In the genomic region with DNA sequence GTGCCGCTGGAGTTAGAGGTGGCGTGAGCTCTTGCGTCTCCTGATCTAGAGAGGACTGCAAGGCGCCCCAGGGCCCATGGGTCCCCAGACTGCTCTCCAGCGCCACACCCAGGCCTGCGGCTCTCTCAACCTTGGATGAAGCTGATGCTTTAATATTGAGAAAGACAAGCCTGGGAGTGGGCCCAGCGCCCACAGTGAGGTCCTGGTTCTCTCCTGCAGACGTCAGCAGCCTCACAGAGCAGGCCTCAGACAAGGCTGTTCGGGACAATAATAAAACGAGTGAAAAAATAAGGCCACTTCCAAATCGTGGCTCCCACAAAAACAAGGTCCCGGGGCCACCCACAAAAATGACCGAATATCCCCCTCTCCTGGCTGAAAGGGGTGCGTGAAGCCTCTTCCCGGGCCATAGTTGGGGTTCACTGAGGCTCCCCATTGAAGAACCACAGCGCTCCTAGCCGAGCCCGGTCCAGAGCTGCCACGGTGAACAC, we compare ENCODE assay signal across 13 cellular contexts. TPM values are rescaled to one million over a fixed set of nuclear protein-coding genes. Genes with fewer than 3 reads are reported as not detected.
DNase-seq lines count a peak whose midpoint lies in the region; ATAC-seq and TF ChIP-seq lines count a peak whose summit lies in the region.
"Had no signal": no experiment of that assay in that cellular context is flagged by ENCODE, and none has a peak within 500 bp of the region (broad histone marks: within the 10 kb centered on the region; RNA-seq: fewer than 3 reads in every experiment).

No MANE protein-coding gene starts in this region.

- H3K9me3 ChIP-seq in smooth muscle cell (replicated peaks; ENCODE audit: low read depth) = no peaks in the 10 kb centered on the region

- H3K27ac Mint-ChIP-seq in glutamatergic neuron (ENCODE audit: unreplicated experiment) = no peak overlapping the region
- H3K27ac Mint-ChIP-seq: dendritic cell treated with granulocyte-macrophage colony-stimulating factor and Interleukin-4, amounts not matched to agents 40 ng/mL and 50 ng/mL, for 4 days had no signal

- peaks cover 8% of the 10 kb centered on the region for H3K4me1 ChIP-seq in smooth muscle cell (ENCODE audit: low read depth)

- H3K27ac ChIP-seq in smooth muscle cell (ENCODE audit: low read depth) = no peak overlapping the region

- H3K4me3 Mint-ChIP-seq in glutamatergic neuron (ENCODE audit: unreplicated experiment) = no peak overlapping the region
- H3K4me3 Mint-ChIP-seq: dendritic cell treated with granulocyte-macrophage colony-stimulating factor and Interleukin-4, amounts not matched to agents 40 ng/mL and 50 ng/mL, for 4 days had no signal

- no peaks in the 10 kb centered on the region for H3F3A ChIP-seq in smooth muscle cell (ENCODE audit: low read depth)

- H3K9ac ChIP-seq in smooth muscle cell (ENCODE audit: low read depth) = no peak overlapping the region

- ATAC-seq in HG03520 (IDR thresholded peaks at IDR 0.05; ENCODE audit: unreplicated experiment) (no peak), GM18868 (IDR thresholded peaks at IDR 0.05; ENCODE audit: unreplicated experiment) (no peak)

- 90% methylated on average over 19 of the region's 19 CpGs for WGBS in smooth muscle cell (ENCODE audit: low lambda C conversion rate)

- H3K36me3 Mint-ChIP-seq in glutamatergic neuron (ENCODE audit: unreplicated experiment) = no peaks in the 10 kb centered on the region

- no peaks in the 10 kb centered on the region for H3K27me3 ChIP-seq in smooth muscle cell (ENCODE audit: low read depth)

- H3K79me2 ChIP-seq in smooth muscle cell (ENCODE audit: low read depth) = no peaks in the 10 kb centered on the region

- no peaks in the 10 kb centered on the region for H3K9me3 Mint-ChIP-seq in glutamatergic neuron (ENCODE audit: unreplicated experiment)
- H3K9me3 Mint-ChIP-seq: dendritic cell treated with granulocyte-macrophage colony-stimulating factor and Interleukin-4, amounts not matched to agents 40 ng/mL and 50 ng/mL, for 4 days had no signal

- no peaks in the 10 kb centered on the region for H3K27me3 Mint-ChIP-seq in glutamatergic neuron (ENCODE audit: unreplicated experiment)

- no peak overlapping the region for H3K4me3 ChIP-seq in smooth muscle cell

- TF ChIP-seq CTCF in AG09319 (IDR thresholded peaks at IDR 0.05; ENCODE audit: low read depth, low read length) = peak; percentile 4; the same call in 1 of the 2 replicates
- TF ChIP-seq CTCF in GM12874 (IDR thresholded peaks at IDR 0.05; ENCODE audit: insufficient read depth, low read depth, low read length) = 0 out of 2 replicates have a peak, but pooled peaks have one; percentile 5
- TF ChIP-seq CTCF in glutamatergic neuron (IDR thresholded peaks at IDR 0.05; ENCODE audit: partially characterized antibody, unreplicated experiment) = no peak
- no peak for TF ChIP-seq CTCF in smooth muscle cell (IDR thresholded peaks at IDR 0.05; ENCODE audit: borderline replicate concordance, insufficient read depth, poor library complexity, severe bottlenecking)

- no peak overlapping the region for H3K4me2 ChIP-seq in smooth muscle cell

- no peak overlapping the region for H2AFZ ChIP-seq in smooth muscle cell (ENCODE audit: low read depth)

- H4K20me1 ChIP-seq in smooth muscle cell (ENCODE audit: low read depth) = no peaks in the 10 kb centered on the region

- no peaks in the 10 kb centered on the region for H3K36me3 ChIP-seq in smooth muscle cell (ENCODE audit: low read depth)

- DNase-seq in AG09319 (ENCODE audit: extremely low read depth, low read depth) (no peak), SK-MEL-5 (ENCODE audit: low read depth, low spot score) (peak; percentile 13), glutamatergic neuron (peak; percentile 11), AG20443 (ENCODE audit: low spot score) (no peak), smooth muscle cell (lab: John Stamatoyannopoulos, UW; ENCODE audit: unreplicated experiment) (no peak)
- DNase-seq: activated T-cell treated with anti-CD3 and anti-CD28 coated beads for 4 hours, DMS53, retina had no signal

- in situ Hi-C loops in SK-MEL-5 (cut with HindIII; ENCODE audit: low pct_unique_long_range_greater_than_20kb, low sequenced_read_pairs) = no loop called here

- peaks cover 3% of the 10 kb centered on the region for H3K4me1 Mint-ChIP-seq in glutamatergic neuron (ENCODE audit: low read depth, unreplicated experiment)

RNA-seq across cellular contexts. Expression of gene DNMT3L, which starts 6.0 kb away (rescaled TPM):
- not detected in 2 replicates for total RNA-seq in SK-MEL-5 (2014; rRNA removed; shearing (Covaris generic))
- polyA plus RNA-seq in SK-MEL-5 (2015; cell fraction: cytosol; rRNA removed) = not detected in 2 replicates
- polyA plus RNA-seq in SK-MEL-5 (2015; cell fraction: nucleus; rRNA removed) = not detected in 2 replicates
- total RNA-seq in glutamatergic neuron (ENCODE audit: unreplicated experiment) (not detected), smooth muscle cell (not detected in 2 replicates)
- not detected in 2 replicates for polyA plus RNA-seq in smooth muscle cell
- total RNA-seq: HT1080 had no signal

RNA-seq across cellular contexts. Expression of gene AIRE, which starts 18.0 kb away (rescaled TPM):
- total RNA-seq in SK-MEL-5 (2014; rRNA removed; shearing (Covaris generic)) = not detected in 2 replicates
- polyA plus RNA-seq in SK-MEL-5 (2015; cell fraction: cytosol; rRNA removed) = not detected in 2 replicates
- polyA plus RNA-seq in SK-MEL-5 (2015; cell fraction: nucleus; rRNA removed) = not detected in 2 replicates
- total RNA-seq in glutamatergic neuron (ENCODE audit: unreplicated experiment) (not detected), smooth muscle cell (0.27 and 0.76 TPM in 2 replicates)
- polyA plus RNA-seq in smooth muscle cell = 1.1 TPM in 1 of 2 replicates, not detected in the other
- total RNA-seq: HT1080 had no signal

RNA-seq across cellular contexts. Expression of gene ICOSLG, which starts 27.0 kb away (rescaled TPM):
- 0.05 and 0.29 TPM in 2 replicates for total RNA-seq in SK-MEL-5 (2014; rRNA removed; shearing (Covaris generic))
- 0.43 and 2.6 TPM in 2 replicates for polyA plus RNA-seq in SK-MEL-5 (2015; cell fraction: cytosol; rRNA removed)
- polyA plus RNA-seq in SK-MEL-5 (2015; cell fraction: nucleus; rRNA removed) = 1.5 and 2.7 TPM in 2 replicates
- total RNA-seq in glutamatergic neuron (ENCODE audit: unreplicated experiment) = 0.37 TPM
- 0.76 and 1.0 TPM in 2 replicates for total RNA-seq in smooth muscle cell
- 0.73 and 1.3 TPM in 2 replicates for polyA plus RNA-seq in smooth muscle cell

RNA-seq across cellular contexts. Expression of gene PFKL, which starts 32.2 kb away (rescaled TPM):
- total RNA-seq in SK-MEL-5 (2014; rRNA removed; shearing (Covaris generic)) = 81.4 and 82.0 TPM in 2 replicates
- polyA plus RNA-seq in SK-MEL-5 (2015; cell fraction: cytosol; rRNA removed) = 72.8 and 79.6 TPM in 2 replicates
- 140 and 149 TPM in 2 replicates for polyA plus RNA-seq in SK-MEL-5 (2015; cell fraction: nucleus; rRNA removed)
- total RNA-seq in glutamatergic neuron (ENCODE audit: unreplicated experiment) = 48.6 TPM
- 51.4 and 52.1 TPM in 2 replicates for total RNA-seq in smooth muscle cell
- polyA plus RNA-seq in smooth muscle cell = 162 and 178 TPM in 2 replicates

Comparison
In these comparisons a context has a peak if more than half of its experiments do, and no peak if none do; other contexts are left out.
1. DNase-seq: peak in SK-MEL-5 (single experiment) and glutamatergic neuron (single experiment); none in AG09319 (single experiment), AG20443 (single experiment) and smooth muscle cell (single experiment).
2. CTCF ChIP-seq: peak in AG09319 (single experiment) and GM12874 (single experiment); none in glutamatergic neuron (single experiment) and smooth muscle cell (single experiment).